In genomic region chr2:182642328-182642727, GRCh38 we compare ENCODE assay signal across 8 cellular contexts.
DNase-seq lines count a peak whose midpoint lies in the region; ATAC-seq and TF ChIP-seq lines count a peak whose summit lies in the region.

No MANE protein-coding gene starts in this region.

- in situ Hi-C loops in astrocyte of the spinal cord (cut with HindIII; ENCODE audit: low sequenced_read_pairs): no loop called here

- H3K27ac ChIP-seq in DND-41 (ENCODE audit: low read length) (no peak overlapping the region), OCI-LY7 (ENCODE audit: low read depth, low read length, poor library complexity, severe bottlenecking) (no peak overlapping the region)

- no peaks in the 10 kb centered on the region for H4K20me1 ChIP-seq in DND-41 (ENCODE audit: insufficient read depth, low read length)
- H4K20me1 ChIP-seq in OCI-LY7 (ENCODE audit: insufficient read depth, low read length): 0 out of 2 replicates have a peak, but pooled peaks cover 2% of the 10 kb centered on the region

- no peaks in the 10 kb centered on the region for H3K9me2 ChIP-seq in OCI-LY7 (ENCODE audit: insufficient read depth, low read length)

- no peak overlapping the region for H3K4me2 ChIP-seq in DND-41 (ENCODE audit: insufficient read depth, low read length)
- no peak overlapping the region for H3K4me2 ChIP-seq in OCI-LY7 (ENCODE audit: low read length)

- no peak for TF ChIP-seq CTCF in DND-41 (IDR thresholded peaks at IDR 0.05; ENCODE audit: borderline replicate concordance, extremely low read depth, low read length, poor library complexity, severe bottlenecking)
- no peak for TF ChIP-seq CTCF in OCI-LY7 (conservative IDR thresholded peaks at IDR 0.05; ENCODE audit: low read length)
- no peak for TF ChIP-seq CTCF in astrocyte of the spinal cord (IDR thresholded peaks at IDR 0.05; ENCODE audit: low read depth, low read length)

- POLR2A ChIA-PET in OCI-LY7 (lab: Charles Lee): no interaction called here

- H3K79me2 ChIP-seq in DND-41 (ENCODE audit: insufficient read depth, low read length) (no peaks in the 10 kb centered on the region), OCI-LY7 (ENCODE audit: insufficient read depth, low read depth, low read length) (no peaks in the 10 kb centered on the region)

- DNase-seq in DND-41: peak; percentile 37
- peak; percentile 55 for DNase-seq in OCI-LY7 (ENCODE audit: low spot score)
- DNase-seq in astrocyte of the spinal cord (ENCODE audit: low read depth, low spot score): peak; percentile 39
- peak; percentile 29 for DNase-seq in left kidney (ENCODE audit: low read depth, low spot score)
- no peak for DNase-seq in NCI-H1092 treated with DMSO at 0.1 percent for 48 hours (lab: John Stamatoyannopoulos, UW)
- no peak for DNase-seq in NOMO-1 (lab: John Stamatoyannopoulos, UW; ENCODE audit: unreplicated experiment in 2 of 2)

- H3K9me3 ChIP-seq in DND-41 (ENCODE audit: insufficient read depth, low read length, severe bottlenecking): no peaks in the 10 kb centered on the region
- H3K9me3 ChIP-seq in OCI-LY7 (ENCODE audit: low read length): no peaks in the 10 kb centered on the region

- peaks cover 11% of the 10 kb centered on the region for H3K27me3 ChIP-seq in DND-41 (ENCODE audit: insufficient read depth, low read length, poor library complexity)

- H3K4me1 ChIP-seq in DND-41 (ENCODE audit: insufficient read depth, low read length): no peaks in the 10 kb centered on the region
- H3K4me1 ChIP-seq in OCI-LY7 (ENCODE audit: insufficient read depth, low read length, poor library complexity, severe bottlenecking): no peaks in the 10 kb centered on the region

- CTCF ChIA-PET in OCI-LY7 (lab: Charles Lee; ENCODE audit: unreplicated experiment): no interaction called here

- BruUV-seq in OCI-LY7 (replicated peaks; lab: Mats Ljungman, UMichigan): no TSS peak

- intact Hi-C loops in OCI-LY7 (cut with micrococcal nuclease; ENCODE audit: unreplicated experiment): no loop called here

- H2AFZ ChIP-seq in DND-41 (ENCODE audit: low read depth, low read length) (no peak overlapping the region), OCI-LY7 (ENCODE audit: low read length) (peak overlapping the region; percentile 40; the same call in 1 of the 2 replicates)

- peak; percentile 80 for ATAC-seq in DND-41 (ENCODE audit: insufficient read depth, low read depth)
- ATAC-seq in GM19324 (IDR thresholded peaks at IDR 0.05; ENCODE audit: low FRiP score, unreplicated experiment): peak; percentile 100
- peak; percentile 99 for ATAC-seq in HG03064 (IDR thresholded peaks at IDR 0.05; ENCODE audit: low read depth, unreplicated experiment)

- H3K4me3 ChIP-seq in DND-41 (ENCODE audit: low read depth in 1 of 2, low read length in 2 of 2) (no peak overlapping the region), OCI-LY7 (ENCODE audit: low read depth, low read length, poor library complexity, severe bottlenecking) (no peak overlapping the region), astrocyte of the spinal cord (ENCODE audit: low read depth, low read length) (no peak overlapping the region)

- H3K36me3 ChIP-seq in DND-41 (ENCODE audit: insufficient read depth, low read length): no peaks in the 10 kb centered on the region
- no peaks in the 10 kb centered on the region for H3K36me3 ChIP-seq in OCI-LY7 (ENCODE audit: insufficient read depth, low read length)

- H3K9ac ChIP-seq in DND-41 (ENCODE audit: low read depth, low read length): no peak overlapping the region

Comparison
In these comparisons a context has a peak if more than half of its experiments do, and no peak if none do; other contexts are left out.
1. DNase-seq: peak in DND-41 (single experiment), OCI-LY7 (single experiment), astrocyte of the spinal cord (single experiment) and left kidney (single experiment); none in NCI-H1092 treated with DMSO at 0.1 percent for 48 hours (single experiment) and NOMO-1 (0 of 2).
2. Peak in every context shown above with its lines, with median percentiles within 50 percentile points of each other: ATAC-seq.